In genomic region chr6:168574075-168574698, GRCh38 we compare ENCODE assay signal across 1 cellular context.
TF ChIP-seq lines count a peak whose summit lies in the region.

No MANE protein-coding gene starts in this region.

TF ChIP-seq in HepG2, 621 proteins besides CTCF, POLR2A, EP300 and RAD21 (continued from another document):
- TF ChIP-seq BCLAF1 (IDR thresholded peaks at IDR 0.05): no peak
- no peak for TF ChIP-seq ZNF24 (IDR thresholded peaks at IDR 0.05)
- no peak for TF ChIP-seq ELF3 (CRISPR knock-in tag; IDR thresholded peaks at IDR 0.05)
- no peak for TF ChIP-seq BATF2 (CRISPR knock-in tag; IDR thresholded peaks at IDR 0.05)
